ENCODE assay signal across 13 cellular contexts in the genomic region with DNA sequence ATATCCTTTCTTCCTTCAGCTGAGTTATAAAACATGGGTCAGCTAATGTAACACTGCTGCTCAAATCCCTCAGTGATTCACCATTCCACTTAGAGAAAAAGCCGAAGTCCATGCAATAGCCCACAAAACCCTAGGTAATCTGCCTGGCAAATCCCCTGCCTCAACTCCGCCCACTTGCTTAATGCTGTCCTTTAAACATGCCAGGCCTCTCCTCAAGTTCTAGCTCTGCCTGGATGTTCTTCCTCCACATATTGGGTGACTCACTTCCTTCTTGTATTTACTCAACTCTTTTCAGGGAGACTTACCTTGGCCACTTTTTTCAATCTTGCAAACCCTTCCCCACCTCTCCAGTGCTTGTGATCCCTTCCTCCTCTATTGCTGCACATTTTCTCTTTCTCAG.
DNase-seq lines count a peak whose midpoint lies in the region; ATAC-seq, FAIRE-seq and TF ChIP-seq lines count a peak whose summit lies in the region.
"Had no signal": no experiment of that assay in that cellular context is flagged by ENCODE, and none has a peak within 500 bp of the region (broad histone marks: within the 10 kb centered on the region; RNA-seq: fewer than 3 reads in every experiment).

No MANE protein-coding gene starts in this region.

- no peak for TF ChIP-seq POLR2A in H54 (IDR thresholded peaks at IDR 0.05; ENCODE audit: low read depth, low read length)

- DNase-seq in H54 (ENCODE audit: insufficient read length, low spot score) (peak; percentile 1), RCC 7860 (ENCODE audit: low spot score) (peak; percentile 76), dermis blood vessel endothelial cell (peak; percentile 67), non-pigmented ciliary epithelial cell (ENCODE audit: low read depth) (peak; percentile 49), NCI-H2171 (lab: John Stamatoyannopoulos, UW) (no peak), GM19239 (ENCODE audit: insufficient read length, low spot score) (no peak)
- DNase-seq: activated CD8-positive, alpha-beta T cell treated with anti-CD3 and anti-CD28 coated beads, Interleukin-2, amount 10 ng/mL, durations not matched to agents 7 days and 5 days; activated naive CD8-positive, alpha-beta T cell treated with anti-CD3 and anti-CD28 coated beads for 36 hours; immature natural killer cell; NCI-H2171 treated with DMSO at 0.1 percent for 48 hours; stimulated activated CD4-positive, alpha-beta T cell treated with anti-CD3 and anti-CD28 coated beads, Interleukin-1b, Interleukin-23, amount 100 ng/mL, for 48 hours had no signal

- FAIRE-seq in H54 (lab: Jason Lieb, UNC) (no peak), RCC 7860 (lab: Jason Lieb, UNC) (peak; percentile 54), GM19239 (lab: Jason Lieb, UNC) (no peak)

- ATAC-seq in GM19324 (IDR thresholded peaks at IDR 0.05; ENCODE audit: low FRiP score, unreplicated experiment) (no peak), HG02852 (IDR thresholded peaks at IDR 0.05; ENCODE audit: unreplicated experiment) (no peak)
- ATAC-seq: activated CD8-positive, alpha-beta T cell treated with anti-CD3 and anti-CD28 coated beads, Interleukin-2, amount 10 ng/mL, durations not matched to agents 7 days and 5 days had no signal

Comparison
In these comparisons a context has a peak if more than half of its experiments do, and no peak if none do; other contexts are left out.
1. DNase-seq: peak in H54 (single experiment), RCC 7860 (single experiment), dermis blood vessel endothelial cell (single experiment) and non-pigmented ciliary epithelial cell (single experiment); none in NCI-H2171 (single experiment) and GM19239 (single experiment).